Comparison of ENCODE assay signal across 29 cellular contexts in genomic region chr13:113000575-113000974, GRCh38. TPM values are rescaled to one million over a fixed set of nuclear protein-coding genes. Genes with fewer than 3 reads are reported as not detected.
DNase-seq lines count a peak whose midpoint lies in the region; ATAC-seq and TF ChIP-seq lines count a peak whose summit lies in the region.
"Had no signal": no experiment of that assay in that cellular context is flagged by ENCODE, and none has a peak within 500 bp of the region (broad histone marks: within the 10 kb centered on the region; RNA-seq: fewer than 3 reads in every experiment).

No MANE protein-coding gene starts in this region.

- peaks cover 1% of the 10 kb centered on the region for H3K27me3 Mint-ChIP-seq in activated naive CD8-positive, alpha-beta T cell
- H3K27me3 Mint-ChIP-seq in activated naive CD8-positive, alpha-beta T cell treated with anti-CD3 and anti-CD28 coated beads for 36 hours = peaks cover 9% of the 10 kb centered on the region
- H3K27me3 Mint-ChIP-seq in nephron (ENCODE audit: low read depth) = peaks cover 23% of the 10 kb centered on the region
- H3K27me3 Mint-ChIP-seq: activated CD4-positive, alpha-beta T cell treated with anti-CD3 and anti-CD28 coated beads, Interleukin-2, amount 10 ng/mL, durations not matched to agents 7 days and 5 days; activated naive CD8-positive, alpha-beta T cell treated with anti-CD3 and anti-CD28 coated beads, Interleukin-2, amount 10 ng/mL, durations not matched to agents 7 days and 5 days; CD4-positive, CD25-positive, alpha-beta regulatory T cell had no signal

- H3K9me3 Mint-ChIP-seq in activated naive CD8-positive, alpha-beta T cell (ENCODE audit: low read depth) = no peaks in the 10 kb centered on the region
- peaks cover 4% of the 10 kb centered on the region for H3K9me3 Mint-ChIP-seq in activated naive CD8-positive, alpha-beta T cell treated with anti-CD3 and anti-CD28 coated beads for 36 hours
- H3K9me3 Mint-ChIP-seq in nephron = no peaks in the 10 kb centered on the region
- H3K9me3 Mint-ChIP-seq: activated B cell treated with CpG ODN at 0.5 μM for 24 hours; CD4-positive, CD25-positive, alpha-beta regulatory T cell; HFFc6 had no signal

- H3K36me3 Mint-ChIP-seq in activated naive CD8-positive, alpha-beta T cell = peaks cover 2% of the 10 kb centered on the region
- H3K36me3 Mint-ChIP-seq in activated naive CD8-positive, alpha-beta T cell treated with anti-CD3 and anti-CD28 coated beads for 36 hours = peaks cover 13% of the 10 kb centered on the region
- H3K36me3 Mint-ChIP-seq in nephron (ENCODE audit: low read depth) = peaks cover 12% of the 10 kb centered on the region
- H3K36me3 Mint-ChIP-seq: CD4-positive, CD25-positive, alpha-beta regulatory T cell; IgD-negative memory B cell; natural killer cell had no signal

- H3K27ac ChIP-seq in cingulate gyrus (ENCODE audit: low read depth, low read length) = peak overlapping the region; percentile 54
- H3K27ac ChIP-seq in temporal lobe (ENCODE audit: low read depth, low read length) = peak overlapping the region; percentile 50
- H3K27ac ChIP-seq: ascending aorta, SJSA1, upper lobe of left lung had no signal

- no peak overlapping the region for H3K27ac Mint-ChIP-seq in activated naive CD8-positive, alpha-beta T cell
- no peak overlapping the region for H3K27ac Mint-ChIP-seq in activated naive CD8-positive, alpha-beta T cell treated with anti-CD3 and anti-CD28 coated beads for 36 hours
- H3K27ac Mint-ChIP-seq in nephron = peak overlapping the region in 2 of 3 experiments; percentile 41 to 86
- H3K27ac Mint-ChIP-seq: activated B cell treated with CpG ODN at 0.5 μM for 24 hours; activated CD4-positive, alpha-beta T cell treated with anti-CD3 and anti-CD28 coated beads, Interleukin-2, amount 10 ng/mL, durations not matched to agents 7 days and 5 days; activated naive CD8-positive, alpha-beta T cell treated with anti-CD3 and anti-CD28 coated beads, Interleukin-2, amount 10 ng/mL, durations not matched to agents 7 days and 5 days; CD4-positive, CD25-positive, alpha-beta regulatory T cell; GM23338; HFFc6; IgD-negative memory B cell; natural killer cell had no signal

- no peak for DNase-seq in activated naive CD8-positive, alpha-beta T cell treated with anti-CD3 and anti-CD28 coated beads for 36 hours
- DNase-seq: activated B cell treated with CpG ODN at 0.5 μM for 24 hours; activated CD4-positive, alpha-beta T cell treated with anti-CD3 and anti-CD28 coated beads, Interleukin-2, amount 10 ng/mL, durations not matched to agents 7 days and 5 days; activated effector memory CD4-positive, alpha-beta T cell treated with anti-CD3 and anti-CD28 coated beads, Interleukin-2, amount 50 U/mL, for 16 hours; activated naive CD8-positive, alpha-beta T cell treated with anti-CD3 and anti-CD28 coated beads, Interleukin-2, amount 10 ng/mL, durations not matched to agents 7 days and 5 days; activated T-cell treated with anti-CD3 and anti-CD28 coated beads, Interleukin-2, amount 50 U/mL, for 1 hour; CD4-positive, CD25-positive, alpha-beta regulatory T cell; cortex of kidney; DND-41; foreskin melanocyte; heart right ventricle; HFFc6; natural killer cell; NCI-H1436 treated with DMSO at 0.1 percent for 48 hours; NCI-H446 treated with DMSO at 0.1 percent for 48 hours; stimulated activated CD4-positive, alpha-beta T cell treated with anti-CD3 and anti-CD28 coated beads, Interleukin-4, amount 100 ng/mL, for 1 hour; T-helper 1 cell had no signal

- ATAC-seq in GM19023 (IDR thresholded peaks at IDR 0.05; ENCODE audit: unreplicated experiment) (no peak), HG02884 (IDR thresholded peaks at IDR 0.05; ENCODE audit: unreplicated experiment) (no peak), GM21576 (IDR thresholded peaks at IDR 0.05; ENCODE audit: unreplicated experiment) (no peak)
- ATAC-seq: natural killer cell had no signal

- H3K4me1 Mint-ChIP-seq in activated naive CD8-positive, alpha-beta T cell (ENCODE audit: low read depth) = peaks cover 14% of the 10 kb centered on the region
- peaks cover 17% of the 10 kb centered on the region for H3K4me1 Mint-ChIP-seq in activated naive CD8-positive, alpha-beta T cell treated with anti-CD3 and anti-CD28 coated beads for 36 hours
- H3K4me1 Mint-ChIP-seq in nephron = peaks cover 35% of the 10 kb centered on the region

- H3K4me3 Mint-ChIP-seq in activated naive CD8-positive, alpha-beta T cell = peak overlapping the region; percentile 4
- no peak overlapping the region for H3K4me3 Mint-ChIP-seq in activated naive CD8-positive, alpha-beta T cell treated with anti-CD3 and anti-CD28 coated beads for 36 hours
- H3K4me3 Mint-ChIP-seq in nephron = peak overlapping the region in 2 of 3 experiments; percentile 53 to 86
- H3K4me3 Mint-ChIP-seq: activated B cell treated with CpG ODN at 0.5 μM for 24 hours; activated CD4-positive, alpha-beta T cell treated with anti-CD3 and anti-CD28 coated beads, Interleukin-2, amount 10 ng/mL, durations not matched to agents 7 days and 5 days; activated naive CD8-positive, alpha-beta T cell treated with anti-CD3 and anti-CD28 coated beads, Interleukin-2, amount 10 ng/mL, durations not matched to agents 7 days and 5 days; CD4-positive, CD25-positive, alpha-beta regulatory T cell; GM23338; HFFc6; IgD-negative memory B cell; natural killer cell had no signal

- no peak for TF ChIP-seq CTCF in nephron (IDR thresholded peaks at IDR 0.05; ENCODE audit: unreplicated experiment in 3 of 3)

RNA-seq across cellular contexts. Expression of gene MCF2L, which starts 31.6 kb away (rescaled TPM):
- 10 to 100 TPM in 1 of 2 experiments, 1 to 10 TPM in 1; 9.3 to 10.7 TPM for total RNA-seq in activated naive CD8-positive, alpha-beta T cell treated with anti-CD3 and anti-CD28 coated beads for 36 hours
- total RNA-seq in temporal lobe = 120 TPM
- total RNA-seq: HFFc6 had no signal

Comparison
In these comparisons a context has a peak if more than half of its experiments do, and no peak if none do; other contexts are left out.
1. H3K27ac Mint-ChIP-seq: peak in nephron (2 of 3); none in activated naive CD8-positive, alpha-beta T cell (single experiment) and activated naive CD8-positive, alpha-beta T cell treated with anti-CD3 and anti-CD28 coated beads for 36 hours (single experiment).
2. RNA of gene MCF2L, which starts 31.6 kb away (total RNA-seq): 120 TPM in temporal lobe (single experiment); 9.3 to 10.7 TPM in activated naive CD8-positive, alpha-beta T cell treated with anti-CD3 and anti-CD28 coated beads for 36 hours; every median in the first group is over 10 times any median in the second.